Comparison of ENCODE assay signal across 17 cellular contexts in the genomic region with DNA sequence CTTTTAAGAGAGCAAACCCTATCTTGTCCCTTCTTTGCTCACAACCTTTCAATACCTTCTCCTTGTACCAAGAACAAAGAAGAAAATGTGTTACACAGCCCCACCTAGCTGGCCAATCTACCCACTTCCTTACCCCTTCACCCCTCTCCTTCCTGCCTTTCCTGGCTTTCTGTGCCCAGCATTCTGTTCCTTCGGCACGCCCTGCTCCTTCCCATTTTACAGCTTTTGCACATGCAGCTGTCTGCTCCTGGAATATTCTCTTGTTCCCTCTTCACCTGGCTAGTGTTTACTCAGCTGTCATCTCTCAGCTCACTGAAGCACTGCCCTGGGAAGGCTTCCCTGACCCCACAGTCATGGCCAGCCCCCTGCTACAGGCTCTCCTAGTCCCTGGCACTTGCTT. TPM values are rescaled to one million over a fixed set of nuclear protein-coding genes. Genes with fewer than 3 reads are reported as not detected.
DNase-seq lines count a peak whose midpoint lies in the region; ATAC-seq, FAIRE-seq and TF ChIP-seq lines count a peak whose summit lies in the region.
"Had no signal": no experiment of that assay in that cellular context is flagged by ENCODE, and none has a peak within 500 bp of the region (broad histone marks: within the 10 kb centered on the region; RNA-seq: fewer than 3 reads in every experiment).

No MANE protein-coding gene starts in this region.

- H3K4me3 Mint-ChIP-seq in activated naive CD8-positive, alpha-beta T cell treated with anti-CD3 and anti-CD28 coated beads, Interleukin-2, amount 10 ng/mL, durations not matched to agents 7 days and 5 days: no peak overlapping the region
- no peak overlapping the region for H3K4me3 Mint-ChIP-seq in activated naive CD8-positive, alpha-beta T cell treated with anti-CD3 and anti-CD28 coated beads for 36 hours
- H3K4me3 Mint-ChIP-seq: activated CD4-positive, alpha-beta T cell treated with anti-CD3 and anti-CD28 coated beads for 36 hours; T-helper 1 cell treated with Interleukin-12 subunit alpha and Interleukin-12 subunit beta and Interleukin-4 antibody, amounts not matched to agents 30 μg/mL and 1 μg/mL, for 36 hours had no signal

- H3K27ac ChIP-seq in caudate nucleus (ENCODE audit: low read depth, low read length) (peak overlapping the region; percentile 92), small intestine (ENCODE audit: low read depth in 1 of 2, low read length in 1 of 2) (no peak overlapping the region), dorsolateral prefrontal cortex (no peak overlapping the region)

- WGBS in small intestine, 3 donors: 2 to 53% (median 31%) methylated on average over 2 of the region's 2 CpGs

- H3K27me3 ChIP-seq in small intestine (ENCODE audit: control insufficient read depth in 2 of 2, insufficient read depth in 2 of 2, low read length in 2 of 2): no peaks in the 10 kb centered on the region
- H3K27me3 ChIP-seq in dorsolateral prefrontal cortex: no peaks in the 10 kb centered on the region

- FAIRE-seq in small intestine (lab: Jason Lieb, UNC): no peak
- FAIRE-seq: RCC 7860 had no signal

- H3K9me3 ChIP-seq in small intestine (ENCODE audit: control insufficient read depth, low read depth): no peaks in the 10 kb centered on the region

- no peaks in the 10 kb centered on the region for H3K9me3 Mint-ChIP-seq in activated naive CD8-positive, alpha-beta T cell treated with anti-CD3 and anti-CD28 coated beads, Interleukin-2, amount 10 ng/mL, durations not matched to agents 7 days and 5 days
- no peaks in the 10 kb centered on the region for H3K9me3 Mint-ChIP-seq in activated naive CD8-positive, alpha-beta T cell treated with anti-CD3 and anti-CD28 coated beads for 36 hours
- H3K9me3 Mint-ChIP-seq: T-helper 1 cell treated with Interleukin-12 subunit alpha and Interleukin-12 subunit beta and Interleukin-4 antibody, amounts not matched to agents 30 μg/mL and 1 μg/mL, for 36 hours had no signal

- POLR2A ChIA-PET in activated naive CD8-positive, alpha-beta T cell treated with anti-CD3 and anti-CD28 coated beads, Interleukin-2, amount 10 ng/mL, durations not matched to agents 7 days and 5 days (lab: Charles Lee): no interaction called here

- no peak for DNase-seq in activated naive CD8-positive, alpha-beta T cell treated with anti-CD3 and anti-CD28 coated beads, Interleukin-2, amount 10 ng/mL, durations not matched to agents 7 days and 5 days
- DNase-seq in activated naive CD8-positive, alpha-beta T cell treated with anti-CD3 and anti-CD28 coated beads for 36 hours: no peak
- DNase-seq in NCI-H2227 treated with DMSO at 0.1 percent for 48 hours (lab: John Stamatoyannopoulos, UW) (peak; percentile 18), caudate nucleus (lab: John Stamatoyannopoulos, UW) (no peak), small intestine (peak; percentile 47), dorsolateral prefrontal cortex (no peak), SKM-1 treated with dmso at 0.1 percent for 144 hours (lab: John Stamatoyannopoulos, UW; ENCODE audit: unreplicated experiment) (no peak)
- DNase-seq: activated CD4-positive, alpha-beta T cell treated with anti-CD3 and anti-CD28 coated beads for 36 hours; aorta; HCEC 1CT; KBM-7; mammary epithelial cell; NCI-H226; stimulated activated CD4-positive, alpha-beta T cell treated with anti-CD3 and anti-CD28 coated beads, Interleukin-12 subunit alpha, Interleukin-12 subunit beta, amount 100 ng/mL, for 4 hours had no signal

- peaks cover 10% of the 10 kb centered on the region for H3K4me1 Mint-ChIP-seq in activated naive CD8-positive, alpha-beta T cell treated with anti-CD3 and anti-CD28 coated beads, Interleukin-2, amount 10 ng/mL, durations not matched to agents 7 days and 5 days
- no peaks in the 10 kb centered on the region for H3K4me1 Mint-ChIP-seq in activated naive CD8-positive, alpha-beta T cell treated with anti-CD3 and anti-CD28 coated beads for 36 hours

- H3K36me3 Mint-ChIP-seq in activated naive CD8-positive, alpha-beta T cell treated with anti-CD3 and anti-CD28 coated beads, Interleukin-2, amount 10 ng/mL, durations not matched to agents 7 days and 5 days: no peaks in the 10 kb centered on the region
- H3K36me3 Mint-ChIP-seq in activated naive CD8-positive, alpha-beta T cell treated with anti-CD3 and anti-CD28 coated beads for 36 hours: no peaks in the 10 kb centered on the region

- no peak overlapping the region for H3K4me3 ChIP-seq in small intestine (ENCODE audit: low read depth in 1 of 2, low read length in 2 of 2)
- no peak overlapping the region for H3K4me3 ChIP-seq in dorsolateral prefrontal cortex

- peaks cover 15% of the 10 kb centered on the region for H3K27me3 Mint-ChIP-seq in activated naive CD8-positive, alpha-beta T cell treated with anti-CD3 and anti-CD28 coated beads, Interleukin-2, amount 10 ng/mL, durations not matched to agents 7 days and 5 days
- no peaks in the 10 kb centered on the region for H3K27me3 Mint-ChIP-seq in activated naive CD8-positive, alpha-beta T cell treated with anti-CD3 and anti-CD28 coated beads for 36 hours
- H3K27me3 Mint-ChIP-seq: activated CD4-positive, alpha-beta T cell treated with anti-CD3 and anti-CD28 coated beads for 36 hours had no signal

- ATAC-seq in activated naive CD8-positive, alpha-beta T cell treated with anti-CD3 and anti-CD28 coated beads, Interleukin-2, amount 10 ng/mL, durations not matched to agents 7 days and 5 days (ENCODE audit: low read depth): peak; percentile 69
- ATAC-seq in HG02571 (IDR thresholded peaks at IDR 0.05; ENCODE audit: unreplicated experiment): no peak
- ATAC-seq: activated CD4-positive, alpha-beta T cell treated with anti-CD3 and anti-CD28 coated beads for 36 hours had no signal

- no peak for TF ChIP-seq CTCF in dorsolateral prefrontal cortex (IDR thresholded peaks at IDR 0.05 in 54 of 56, conservative IDR thresholded peaks at IDR 0.05 in 2 of 56; ENCODE audit: low read depth in 1 of 56, partially characterized antibody in 56 of 56)

- H3K27ac Mint-ChIP-seq in activated naive CD8-positive, alpha-beta T cell treated with anti-CD3 and anti-CD28 coated beads, Interleukin-2, amount 10 ng/mL, durations not matched to agents 7 days and 5 days: no peak overlapping the region
- no peak overlapping the region for H3K27ac Mint-ChIP-seq in activated naive CD8-positive, alpha-beta T cell treated with anti-CD3 and anti-CD28 coated beads for 36 hours
- H3K27ac Mint-ChIP-seq: activated CD4-positive, alpha-beta T cell treated with anti-CD3 and anti-CD28 coated beads for 36 hours; T-helper 1 cell treated with Interleukin-12 subunit alpha and Interleukin-12 subunit beta and Interleukin-4 antibody, amounts not matched to agents 30 μg/mL and 1 μg/mL, for 36 hours had no signal

- intact Hi-C loops in dorsolateral prefrontal cortex (cut with DNase I): no loop called here

- peaks cover 0 to 4% of the 10 kb centered on the region in 2 donors for H3K4me1 ChIP-seq in small intestine (ENCODE audit: control insufficient read depth in 2 of 2, insufficient read depth in 1 of 2, low read depth in 1 of 2, low read length in 1 of 2)

- H3K36me3 ChIP-seq in small intestine (ENCODE audit: control insufficient read depth in 2 of 2, insufficient read depth in 2 of 2, low read length in 2 of 2): no peaks in the 10 kb centered on the region

RNA-seq across cellular contexts. Expression of a gene that starts 30.6 kb away (rescaled TPM):
- total RNA-seq in activated naive CD8-positive, alpha-beta T cell treated with anti-CD3 and anti-CD28 coated beads, Interleukin-2, amount 10 ng/mL, durations not matched to agents 7 days and 5 days: 10 to 100 TPM; 15.7 to 17.8 TPM
- 10 to 100 TPM; 18.9 to 19.4 TPM for total RNA-seq in activated naive CD8-positive, alpha-beta T cell treated with anti-CD3 and anti-CD28 coated beads for 36 hours
- 10 to 100 TPM in 1 of 3 donors, 1 to 10 TPM in 2; 8.1 to 58.5 (median 8.6) TPM for polyA plus RNA-seq in small intestine
- 100 to 1,000 TPM in 5 of 120 experiments, 10 to 100 TPM in 86, 1 to 10 TPM in 29; 5.4 to 227 (median 14.8) TPM for total RNA-seq in dorsolateral prefrontal cortex

Comparison
In these comparisons a context has a peak if more than half of its experiments do, and no peak if none do; other contexts are left out.
1. DNase-seq: peak in NCI-H2227 treated with DMSO at 0.1 percent for 48 hours (single experiment) and small intestine (single experiment); none in activated naive CD8-positive, alpha-beta T cell treated with anti-CD3 and anti-CD28 coated beads, Interleukin-2, amount 10 ng/mL, durations not matched to agents 7 days and 5 days (single experiment), activated naive CD8-positive, alpha-beta T cell treated with anti-CD3 and anti-CD28 coated beads for 36 hours (single experiment), caudate nucleus (0 of 61), dorsolateral prefrontal cortex (0 of 10) and SKM-1 treated with dmso at 0.1 percent for 144 hours (single experiment).